In the genomic region with DNA sequence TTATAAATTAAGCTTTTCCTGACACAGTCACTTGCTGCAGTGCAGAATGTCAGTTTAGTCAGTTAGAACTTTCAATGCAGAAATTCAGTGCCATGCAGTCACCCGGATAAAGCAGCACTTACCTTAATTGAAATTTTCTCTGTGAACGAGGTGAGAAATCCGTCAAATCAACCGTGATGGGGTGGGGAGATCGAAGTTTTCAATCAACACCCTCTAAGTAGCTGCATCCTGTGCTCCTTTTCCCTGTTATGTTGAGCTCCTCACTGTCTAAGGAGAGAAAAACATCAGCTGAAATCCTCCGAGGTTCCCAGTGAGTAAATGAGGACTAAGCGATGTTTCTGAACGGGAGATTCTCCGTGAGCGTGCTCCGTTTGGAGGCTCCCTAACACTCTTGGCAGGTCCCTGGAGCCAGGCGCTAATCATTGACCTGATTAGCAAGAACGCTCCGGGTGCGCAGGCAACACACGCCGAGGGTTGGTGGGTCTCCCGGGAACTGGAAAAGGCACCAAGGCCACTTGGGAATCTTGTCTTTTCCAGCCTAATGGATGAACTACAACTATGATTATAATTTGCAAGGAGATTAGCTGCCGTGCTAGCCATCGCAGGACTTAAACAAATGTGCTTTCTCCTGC, we compare ENCODE assay signal across 8 cellular contexts. TPM values are rescaled to one million over a fixed set of nuclear protein-coding genes. Genes with fewer than 3 reads are reported as not detected.
DNase-seq lines count a peak whose midpoint lies in the region; ATAC-seq and TF ChIP-seq lines count a peak whose summit lies in the region.
"Not testable (repeated sequence)": the region's sequence is repeated elsewhere in the genome, so short reads cannot be mapped to it uniquely, and the experiment has no call there.

No MANE protein-coding gene starts in this region.

- WGBS in IMR-90 (ENCODE audit: extremely low coverage in 2 of 2, insufficient read length in 1 of 2), 2 experiments = no CpG with 5 or more reads among the region's 20 CpGs

- H2BK120ac ChIP-seq in IMR-90 (ENCODE audit: low read depth, low read length) = not testable (repeated sequence)

- not testable (repeated sequence) for H3K18ac ChIP-seq in IMR-90 (ENCODE audit: low read depth, low read length)

- H3K9me3 ChIP-seq in IMR-90 (ENCODE audit: control insufficient read depth, insufficient read depth, low read length); Panc1 (ENCODE audit: control insufficient read depth, insufficient read depth, low read depth, low read length); neural cell (ENCODE audit: low read length); thoracic aorta: not testable (repeated sequence)

- not testable (repeated sequence) for H3K79me2 ChIP-seq in neural cell (replicated peaks; ENCODE audit: insufficient read depth, low read length)

- H3K4me3 ChIP-seq in IMR-90 (ENCODE audit: insufficient read depth, low read depth, low read length) = not testable (repeated sequence)
- H3K4me3 ChIP-seq in Panc1 (ENCODE audit: low read depth in 2 of 2, low read length in 2 of 2) (peak overlapping the region; percentile 30 to 45), neural cell (ENCODE audit: low read length) (peak overlapping the region; percentile 48), thoracic aorta (peak overlapping the region; percentile 47)

- not testable (repeated sequence) for H3K36me3 Mint-ChIP-seq in activated T-cell treated with anti-CD3 and anti-CD28 coated beads, Interleukin-2, amount 50 U/mL, for 72 hours (ENCODE audit: insufficient read depth in 2 of 2); endothelial cell (ENCODE audit: low read depth, unreplicated experiment)

- H3F3A ChIP-seq in neural cell (ENCODE audit: insufficient read depth, low read length, poor library complexity, severe bottlenecking) = not testable (repeated sequence)

- H4K5ac ChIP-seq in IMR-90 (ENCODE audit: low read depth, low read length) = not testable (repeated sequence)

- dilution Hi-C loops in IMR-90 (cut with HindIII; ENCODE audit: low sequenced_read_pairs, unreplicated experiment) = not testable (repeated sequence)

- not testable (repeated sequence) for TF ChIP-seq POLR2A in IMR-90 (IDR thresholded peaks at IDR 0.05; ENCODE audit: low read depth, low read length)

- not testable (repeated sequence) for H4K8ac ChIP-seq in IMR-90 (ENCODE audit: low read depth in 2 of 2, low read length in 2 of 2)

- intact Hi-C loops in IMR-90 (cut with micrococcal nuclease); Panc1 (cut with micrococcal nuclease; ENCODE audit: unreplicated experiment); left colon (cut with DNase I, micrococcal nuclease): not testable (repeated sequence)

- not testable (repeated sequence) for TF ChIP-seq CTCF in IMR-90 (conservative IDR thresholded peaks at IDR 0.05; ENCODE audit: low read depth, low read length); Panc1 (IDR thresholded peaks at IDR 0.05); endothelial cell (IDR thresholded peaks at IDR 0.05; ENCODE audit: unreplicated experiment); neural cell (IDR thresholded peaks at IDR 0.05; ENCODE audit: poor library complexity, severe bottlenecking); thoracic aorta (IDR thresholded peaks at IDR 0.05)

- not testable (repeated sequence) for H3K56ac ChIP-seq in IMR-90 (ENCODE audit: extremely low read depth, insufficient read depth, low read length)

- H3K36me3 ChIP-seq in IMR-90 (ENCODE audit: control insufficient read depth, insufficient read depth, low read length); Panc1 (ENCODE audit: control insufficient read depth, insufficient read depth, low read length); neural cell (ENCODE audit: insufficient read depth, low read length); thoracic aorta: not testable (repeated sequence)

- TF ChIP-seq RAD21 in IMR-90 (IDR thresholded peaks at IDR 0.05; ENCODE audit: low read length); neural cell (conservative IDR thresholded peaks at IDR 0.05): not testable (repeated sequence)

- not testable (repeated sequence) for H3K79me1 ChIP-seq in IMR-90 (ENCODE audit: low read depth in 1 of 2, low read length in 2 of 2)

- not testable (repeated sequence) for H3K27ac Mint-ChIP-seq in activated T-cell treated with anti-CD3 and anti-CD28 coated beads, Interleukin-2, amount 50 U/mL, for 72 hours; endothelial cell (ENCODE audit: unreplicated experiment)

- H2BK20ac ChIP-seq in IMR-90 (ENCODE audit: low read depth, low read length) = not testable (repeated sequence)

- ATAC-seq in IMR-90 (ENCODE audit: low read depth) (peak; percentile 27), Panc1 (peak; percentile 75), left colon (peak; percentile 56)
- peak in 1 of 2 donors; percentile 17 for ATAC-seq in activated T-cell treated with anti-CD3 and anti-CD28 coated beads, Interleukin-2, amount 50 U/mL, for 72 hours (replicated peaks in 1 of 2)
- ATAC-seq in thoracic aorta (ENCODE audit: insufficient number of reproducible peaks, low FRiP score, low read depth) = not testable (repeated sequence)

- not testable (repeated sequence) for H2AK5ac ChIP-seq in IMR-90 (ENCODE audit: low read depth, low read length)

- H2AK9ac ChIP-seq in IMR-90 (replicated peaks; ENCODE audit: low read depth, low read length, poor library complexity) = not testable (repeated sequence)

- H3K14ac ChIP-seq in IMR-90 (replicated peaks; ENCODE audit: low read depth, low read length) = not testable (repeated sequence)

- not testable (repeated sequence) for TF ChIP-seq EP300 in neural cell (conservative IDR thresholded peaks at IDR 0.05; ENCODE audit: poor library complexity, severe bottlenecking)

- in situ Hi-C loops in Caki2 (cut with HindIII; ENCODE audit: low pct_unique_long_range_greater_than_20kb, low sequenced_read_pairs); IMR-90 (cut with MboI; ENCODE audit: low sequenced_read_pairs); Panc1 (cut with HindIII; ENCODE audit: low pct_unique_long_range_greater_than_20kb, low sequenced_read_pairs): not testable (repeated sequence)

- not testable (repeated sequence) for H2AFZ ChIP-seq in IMR-90 (replicated peaks; ENCODE audit: low read length, poor library complexity); neural cell (ENCODE audit: low read depth, low read length)

- not testable (repeated sequence) for H3K9me2 ChIP-seq in neural cell (ENCODE audit: insufficient read depth, low read length)

- H2BK5ac ChIP-seq in IMR-90 (ENCODE audit: low read depth, low read length, poor library complexity, severe bottlenecking) = not testable (repeated sequence)

- not testable (repeated sequence) for H3K4me1 Mint-ChIP-seq in activated T-cell treated with anti-CD3 and anti-CD28 coated beads, Interleukin-2, amount 50 U/mL, for 72 hours (ENCODE audit: low read depth); endothelial cell (ENCODE audit: unreplicated experiment)

- DNase-seq in Caki2 (ENCODE audit: low read depth) = peak; percentile 35
- DNase-seq in IMR-90; Panc1 (ENCODE audit: low read depth, low spot score); activated T-cell treated with anti-CD3 and anti-CD28 coated beads, Interleukin-2, amount 50 U/mL, for 72 hours; endothelial cell (ENCODE audit: low spot score); left colon; thoracic aorta (ENCODE audit: low spot score): not testable (repeated sequence)

- peak overlapping the region; percentile 65; the same call in 1 of the 2 replicates for H3K4me2 ChIP-seq in IMR-90 (ENCODE audit: low read depth, low read length)
- not testable (repeated sequence) for H3K4me2 ChIP-seq in neural cell (ENCODE audit: low read length)

- POLR2A ChIA-PET in IMR-90 (lab: Charles Lee; ENCODE audit: unreplicated experiment); Panc1 (lab: Charles Lee): not testable (repeated sequence)

- H3K9me1 ChIP-seq in IMR-90 (ENCODE audit: insufficient read depth, low read length) = not testable (repeated sequence)

- not testable (repeated sequence) for H3K27ac ChIP-seq in IMR-90 (ENCODE audit: insufficient read depth, low read length); Panc1 (ENCODE audit: low read length); neural cell (ENCODE audit: low read length); thoracic aorta

- H4K91ac ChIP-seq in IMR-90 (ENCODE audit: insufficient read depth, low read depth, low read length) = not testable (repeated sequence)

- H3K9me3 Mint-ChIP-seq in activated T-cell treated with anti-CD3 and anti-CD28 coated beads, Interleukin-2, amount 50 U/mL, for 72 hours; endothelial cell (ENCODE audit: unreplicated experiment): not testable (repeated sequence)

- H3K9ac ChIP-seq in IMR-90 (ENCODE audit: low read depth, low read length); neural cell (ENCODE audit: low read length): not testable (repeated sequence)

- peak overlapping the region; percentile 25 to 75 for H3K4me3 Mint-ChIP-seq in activated T-cell treated with anti-CD3 and anti-CD28 coated beads, Interleukin-2, amount 50 U/mL, for 72 hours
- peak overlapping the region; percentile 34 for H3K4me3 Mint-ChIP-seq in endothelial cell (ENCODE audit: unreplicated experiment)

- H3K27me3 ChIP-seq in IMR-90 (ENCODE audit: control insufficient read depth, insufficient read depth, low read length) = peaks cover 14% of the 10 kb centered on the region
- H3K27me3 ChIP-seq in Panc1 (ENCODE audit: control insufficient read depth, insufficient read depth, low read length); neural cell (ENCODE audit: insufficient read depth, low read depth, low read length); thoracic aorta (replicated peaks; ENCODE audit: insufficient read depth): not testable (repeated sequence)

- not testable (repeated sequence) for BruUV-seq in IMR-90 (replicated peaks; lab: Mats Ljungman, UMichigan); Panc1 (replicated peaks; lab: Mats Ljungman, UMichigan)

- H3K23ac ChIP-seq in IMR-90 (ENCODE audit: low read depth, low read length) = not testable (repeated sequence)

- peaks cover 28% of the 10 kb centered on the region for H3K27me3 Mint-ChIP-seq in activated T-cell treated with anti-CD3 and anti-CD28 coated beads, Interleukin-2, amount 50 U/mL, for 72 hours (ENCODE audit: low read depth)
- not testable (repeated sequence) for H3K27me3 Mint-ChIP-seq in endothelial cell (ENCODE audit: unreplicated experiment)

- H3K4ac ChIP-seq in IMR-90 (ENCODE audit: low read depth, low read length) = not testable (repeated sequence)

- not testable (repeated sequence) for H3K4me1 ChIP-seq in IMR-90 (ENCODE audit: control insufficient read depth, insufficient read depth, low read length); Panc1 (ENCODE audit: control insufficient read depth, insufficient read depth, low read length); thoracic aorta (ENCODE audit: control insufficient read depth in 1 of 2, low read depth in 2 of 2)

- H2BK15ac ChIP-seq in IMR-90 (ENCODE audit: low read depth, low read length) = not testable (repeated sequence)

- not testable (repeated sequence) for H4K20me1 ChIP-seq in IMR-90 (ENCODE audit: insufficient read depth, low read length); neural cell (ENCODE audit: insufficient read depth)

- CTCF ChIA-PET in IMR-90 (lab: Yijun Ruan, JAX); Panc1 (lab: Charles Lee): not testable (repeated sequence)

RNA-seq across cellular contexts. Expression of gene BDP1, which starts 9.8 kb away (rescaled TPM):
- total RNA-seq in Caki2 (2014; rRNA removed; shearing (Covaris generic); ENCODE audit: low replicate concordance) = 5.6 and 7.4 TPM in 2 replicates
- total RNA-seq in IMR-90 (2012; rRNA removed) (14.0 and 23.1 TPM in 2 replicates), Panc1 (2021; ENCODE audit: unreplicated experiment) (30.7 TPM), endothelial cell (ENCODE audit: unreplicated experiment) (20.9 TPM), left colon (10 to 100 TPM; 18.6 to 22.9 TPM), thoracic aorta (10 to 100 TPM; 29.2 to 47.8 TPM)
- polyA plus RNA-seq in IMR-90 (2012; rRNA removed) (4.5 and 5.8 TPM in 2 replicates), neural cell (72.9 and 83.7 TPM in 2 replicates)
- 0.78 and 0.97 TPM in 2 replicates for polyA plus RNA-seq in IMR-90 (2012; cell fraction: cytosol; rRNA removed)
- polyA plus RNA-seq in IMR-90 (2012; cell fraction: nucleus; rRNA removed; ENCODE audit: low replicate concordance) = 2.3 and 8.9 TPM in 2 replicates
- 6.7 TPM for polyA plus RNA-seq in Panc1 (2012; ENCODE audit: insufficient read length)
- total RNA-seq in activated T-cell treated with anti-CD3 and anti-CD28 coated beads, Interleukin-2, amount 50 U/mL, for 72 hours = 10 to 100 TPM; 30.3 to 31.9 TPM
- polyA minus RNA-seq in neural cell = 104 and 120 TPM in 2 replicates
